8 cellular contexts compared by ENCODE assay signal in the genomic region with DNA sequence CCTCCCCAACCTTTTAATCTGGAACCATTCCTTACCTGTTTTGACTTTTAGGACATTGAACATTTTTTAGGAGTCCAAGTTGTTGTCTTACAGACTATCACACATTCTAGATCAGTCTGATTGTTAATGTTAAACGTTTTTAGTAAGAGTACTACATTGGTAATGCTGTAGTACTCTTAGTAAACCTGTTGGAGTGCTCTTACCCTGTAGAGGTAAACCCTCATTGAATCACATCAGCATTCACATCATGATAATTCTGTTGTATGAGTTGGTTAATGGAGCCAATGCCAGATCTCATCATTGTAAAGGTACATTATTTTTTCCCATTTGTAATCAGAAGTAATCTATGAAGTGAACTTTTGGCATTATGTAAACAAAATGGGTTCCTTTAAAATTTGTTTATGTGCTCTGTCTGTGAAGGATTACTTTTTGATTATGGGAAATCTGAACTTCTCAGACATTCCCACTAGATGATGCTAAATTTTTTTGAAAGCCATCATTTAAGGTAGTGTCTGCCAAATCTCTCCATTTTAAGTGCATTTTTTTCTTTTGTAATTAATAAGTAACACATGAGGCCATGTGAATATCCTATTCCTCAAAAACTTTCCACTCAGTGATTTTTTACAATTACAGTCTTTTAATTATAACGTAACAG. TPM values are rescaled to one million over a fixed set of nuclear protein-coding genes. Genes with fewer than 3 reads are reported as not detected.
A peak's percentile ranks its signal among the peaks of the same experiment; 100 is the strongest.
DNase-seq lines count a peak whose midpoint lies in the region; ATAC-seq, FAIRE-seq and TF ChIP-seq lines count a peak whose summit lies in the region.

No MANE protein-coding gene starts in this region.

- ATAC-seq in GM21381 (IDR thresholded peaks at IDR 0.05; ENCODE audit: unreplicated experiment) (peak; percentile 79), SK-N-SH treated with all-trans-retinoic acid at 6 μM for 48 hours (peak; percentile 96), foreskin keratinocyte (peak; percentile 81), GM21737 (IDR thresholded peaks at IDR 0.05; ENCODE audit: unreplicated experiment) (no peak)

- H3K27ac ChIP-seq in HL-60 (replicated peaks) (no peak overlapping the region), foreskin keratinocyte (no peak overlapping the region), thyroid gland (no peak overlapping the region)

- no peak for DNase-seq in HL-60 (ENCODE audit: low read depth in 1 of 2, low spot score in 1 of 2)
- peak; percentile 18 to 46 for DNase-seq in foreskin keratinocyte
- DNase-seq in thyroid gland, result no peak
- no peak for DNase-seq in activated naive CD4-positive, alpha-beta T cell treated with anti-CD3 and anti-CD28 coated beads, Interleukin-2, amount 50 U/mL, for 16 hours

- H3K27me3 ChIP-seq in HL-60 (ENCODE audit: insufficient read depth, poor library complexity, severe bottlenecking), result no peaks in the 10 kb centered on the region
- no peaks in the 10 kb centered on the region for H3K27me3 ChIP-seq in foreskin keratinocyte
- H3K27me3 ChIP-seq in thyroid gland, result no peaks in the 10 kb centered on the region

- TF ChIP-seq CTCF in HL-60 (IDR thresholded peaks at IDR 0.05; ENCODE audit: insufficient read depth, low read length), result peak; percentile 45
- TF ChIP-seq CTCF in foreskin keratinocyte (conservative IDR thresholded peaks at IDR 0.05), result peak; percentile 86
- TF ChIP-seq CTCF in thyroid gland (IDR thresholded peaks at IDR 0.05), result peak in 4 of 6 experiments; percentile 17 to 64 (median 61)

- 51 to 52% methylated on average over 2 of the region's 2 CpGs for WGBS in thyroid gland, 2 donors

- TF ChIP-seq POLR2A in thyroid gland (IDR thresholded peaks at IDR 0.05), result no peak

- H3K36me3 ChIP-seq in thyroid gland, result no peaks in the 10 kb centered on the region

- no peaks in the 10 kb centered on the region for H3K9me3 ChIP-seq in thyroid gland

- H3K4me3 ChIP-seq in HL-60 (replicated peaks; ENCODE audit: insufficient read depth, low read length), result no peak overlapping the region
- no peak overlapping the region for H3K4me3 ChIP-seq in thyroid gland (replicated peaks in 1 of 3)

- peak; percentile 92 for FAIRE-seq in G401.6 (lab: Jason Lieb, UNC)

- H3K4me1 ChIP-seq in foreskin keratinocyte (peaks cover 9% of the 10 kb centered on the region), thyroid gland (no peaks in the 10 kb centered on the region)

- intact Hi-C loops in thyroid gland (cut with DNase I), result no loop called here

TF ChIP-seq in SK-N-SH treated with all-trans-retinoic acid at 6 μM for 48 hours, 23 proteins besides CTCF, POLR2A, EP300 and RAD21:
- TF ChIP-seq ZFP30 (CRISPR knock-in tag; IDR thresholded peaks at IDR 0.05) (no peak), TOX (CRISPR knock-in tag; IDR thresholded peaks at IDR 0.05; ENCODE audit: borderline replicate concordance) (no peak), TCF4 (CRISPR knock-in tag; IDR thresholded peaks at IDR 0.05; ENCODE audit: borderline replicate concordance) (no peak), RARB (CRISPR knock-in tag; IDR thresholded peaks at IDR 0.05) (no peak), ARNTL (CRISPR knock-in tag; IDR thresholded peaks at IDR 0.05; ENCODE audit: borderline replicate concordance, low read depth) (no peak), BACH2 (CRISPR knock-in tag; IDR thresholded peaks at IDR 0.05; ENCODE audit: borderline replicate concordance) (no peak), CSDC2 (CRISPR knock-in tag; IDR thresholded peaks at IDR 0.05) (no peak), ZNF8 (CRISPR knock-in tag; IDR thresholded peaks at IDR 0.05) (no peak), OSR1 (CRISPR knock-in tag; IDR thresholded peaks at IDR 0.05) (no peak), ZFP3 (CRISPR knock-in tag; IDR thresholded peaks at IDR 0.05) (no peak), ZC3H10 (CRISPR knock-in tag; IDR thresholded peaks at IDR 0.05) (no peak), ISL1 (CRISPR knock-in tag; IDR thresholded peaks at IDR 0.05) (no peak), GLIS3 (CRISPR knock-in tag; IDR thresholded peaks at IDR 0.05) (no peak), ZNF565 (CRISPR knock-in tag; conservative IDR thresholded peaks at IDR 0.05; ENCODE audit: low read depth) (no peak), ZNF70 (CRISPR knock-in tag; IDR thresholded peaks at IDR 0.05) (no peak)
- TF ChIP-seq, protein P1, sequence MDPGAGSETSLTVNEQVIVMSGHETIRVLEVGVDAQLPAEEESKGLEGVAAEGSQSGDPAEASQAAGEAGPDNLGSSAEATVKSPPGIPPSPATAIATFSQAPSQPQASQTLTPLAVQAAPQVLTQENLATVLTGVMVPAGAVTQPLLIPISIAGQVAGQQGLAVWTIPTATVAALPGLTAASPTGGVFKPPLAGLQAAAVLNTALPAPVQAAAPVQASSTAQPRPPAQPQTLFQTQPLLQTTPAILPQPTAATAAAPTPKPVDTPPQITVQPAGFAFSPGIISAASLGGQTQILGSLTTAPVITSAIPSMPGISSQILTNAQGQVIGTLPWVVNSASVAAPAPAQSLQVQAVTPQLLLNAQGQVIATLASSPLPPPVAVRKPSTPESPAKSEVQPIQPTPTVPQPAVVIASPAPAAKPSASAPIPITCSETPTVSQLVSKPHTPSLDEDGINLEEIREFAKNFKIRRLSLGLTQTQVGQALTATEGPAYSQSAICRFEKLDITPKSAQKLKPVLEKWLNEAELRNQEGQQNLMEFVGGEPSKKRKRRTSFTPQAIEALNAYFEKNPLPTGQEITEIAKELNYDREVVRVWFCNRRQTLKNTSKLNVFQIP (CRISPR knock-in tag; IDR thresholded peaks at IDR 0.05; ENCODE audit: borderline replicate concordance, low read depth), result no peak
- TF ChIP-seq, protein P2, sequence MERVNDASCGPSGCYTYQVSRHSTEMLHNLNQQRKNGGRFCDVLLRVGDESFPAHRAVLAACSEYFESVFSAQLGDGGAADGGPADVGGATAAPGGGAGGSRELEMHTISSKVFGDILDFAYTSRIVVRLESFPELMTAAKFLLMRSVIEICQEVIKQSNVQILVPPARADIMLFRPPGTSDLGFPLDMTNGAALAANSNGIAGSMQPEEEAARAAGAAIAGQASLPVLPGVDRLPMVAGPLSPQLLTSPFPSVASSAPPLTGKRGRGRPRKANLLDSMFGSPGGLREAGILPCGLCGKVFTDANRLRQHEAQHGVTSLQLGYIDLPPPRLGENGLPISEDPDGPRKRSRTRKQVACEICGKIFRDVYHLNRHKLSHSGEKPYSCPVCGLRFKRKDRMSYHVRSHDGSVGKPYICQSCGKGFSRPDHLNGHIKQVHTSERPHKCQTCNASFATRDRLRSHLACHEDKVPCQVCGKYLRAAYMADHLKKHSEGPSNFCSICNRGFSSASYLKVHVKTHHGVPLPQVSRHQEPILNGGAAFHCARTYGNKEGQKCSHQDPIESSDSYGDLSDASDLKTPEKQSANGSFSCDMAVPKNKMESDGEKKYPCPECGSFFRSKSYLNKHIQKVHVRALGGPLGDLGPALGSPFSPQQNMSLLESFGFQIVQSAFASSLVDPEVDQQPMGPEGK (CRISPR knock-in tag; IDR thresholded peaks at IDR 0.05; ENCODE audit: borderline replicate concordance), result no peak
TF ChIP-seq in SK-N-SH treated with all-trans-retinoic acid at 6 μM for 48 hours: peak in this region for 0.

RNA-seq across cellular contexts. Expression of gene VWA8, which starts 55.2 kb away (rescaled TPM):
- total RNA-seq in foreskin keratinocyte (15.0 and 15.8 TPM in 2 replicates), thyroid gland (10 to 100 TPM; 27.1 to 39.7 (median 30.4) TPM)
- polyA plus RNA-seq in foreskin keratinocyte, result 3.6 and 5.1 TPM in 2 replicates

Comparison
In these comparisons a context has a peak if more than half of its experiments do, and no peak if none do; other contexts are left out.
1. DNase-seq: peak in foreskin keratinocyte (2 of 2); none in HL-60 (0 of 2), thyroid gland (0 of 2) and activated naive CD4-positive, alpha-beta T cell treated with anti-CD3 and anti-CD28 coated beads, Interleukin-2, amount 50 U/mL, for 16 hours (single experiment).
2. Peak in every context shown above with its lines, with median percentiles within 50 percentile points of each other: CTCF ChIP-seq.